In genomic region chr10:77408259-77408658, GRCh38 we compare ENCODE assay signal across 23 cellular contexts.
DNase-seq lines count a peak whose midpoint lies in the region; ATAC-seq, FAIRE-seq and TF ChIP-seq lines count a peak whose summit lies in the region.
"Had no signal": no experiment of that assay in that cellular context is flagged by ENCODE, and none has a peak within 500 bp of the region (broad histone marks: within the 10 kb centered on the region; RNA-seq: fewer than 3 reads in every experiment).

No MANE protein-coding gene starts in this region.

- H2BK120ac ChIP-seq in IMR-90 (ENCODE audit: low read depth, low read length) (peak overlapping the region; percentile 17; the same call in 1 of the 2 replicates), mesenchymal stem cell (ENCODE audit: low read depth, low read length) (no peak overlapping the region)

- H2BK5ac ChIP-seq in IMR-90 (ENCODE audit: low read depth, low read length, poor library complexity, severe bottlenecking): no peak overlapping the region
- no peak overlapping the region for H2BK5ac ChIP-seq in mesenchymal stem cell (ENCODE audit: low read depth, low read length, poor library complexity, severe bottlenecking)

- no peak overlapping the region for H3K9ac ChIP-seq in IMR-90 (ENCODE audit: low read depth, low read length)
- H3K9ac ChIP-seq in mesenchymal stem cell (ENCODE audit: low read length): no peak overlapping the region

- TF ChIP-seq CTCF in IMR-90 (conservative IDR thresholded peaks at IDR 0.05; ENCODE audit: low read depth, low read length) (no peak), WTC11 (IDR thresholded peaks at IDR 0.05) (no peak)

- no peak overlapping the region for H2AFZ ChIP-seq in IMR-90 (replicated peaks; ENCODE audit: low read length, poor library complexity)
- no peak overlapping the region for H2AFZ ChIP-seq in mesenchymal stem cell (ENCODE audit: low read depth, low read length)

- H3K9me3 ChIP-seq in IMR-90 (ENCODE audit: control insufficient read depth, insufficient read depth, low read length): no peaks in the 10 kb centered on the region
- H3K9me3 ChIP-seq in mesenchymal stem cell (ENCODE audit: control insufficient read depth, low read length): no peaks in the 10 kb centered on the region
- H3K9me3 ChIP-seq: A549, BE2C, HAP-1 had no signal

- WGBS in IMR-90 (ENCODE audit: extremely low coverage in 2 of 2, insufficient read length in 1 of 2), 2 experiments: 92% methylated on average over 4 of the region's 8 CpGs; no CpG with 5 or more reads in 1 of the 2 experiments
- 96% methylated on average over 8 of the region's 8 CpGs for WGBS in mesenchymal stem cell

- no peak overlapping the region for H3K4me2 ChIP-seq in IMR-90 (ENCODE audit: low read depth, low read length)
- H3K4me2 ChIP-seq in mesenchymal stem cell (ENCODE audit: low read length, poor library complexity, severe bottlenecking): no peak overlapping the region
- H3K4me2 ChIP-seq: A549 had no signal

- POLR2A ChIA-PET in IMR-90 (lab: Charles Lee; ENCODE audit: unreplicated experiment): no interaction called here
- POLR2A ChIA-PET in WTC11 (lab: Charles Lee): no interaction called here

- dilution Hi-C loops in IMR-90 (cut with HindIII; ENCODE audit: low sequenced_read_pairs, unreplicated experiment): no loop called here

- H2AK5ac ChIP-seq in IMR-90 (ENCODE audit: low read depth, low read length): peak overlapping the region; percentile 27
- H2AK5ac ChIP-seq in mesenchymal stem cell (ENCODE audit: low read length, severe bottlenecking): no peak overlapping the region

- H3K9me3 Mint-ChIP-seq in WTC11: no peaks in the 10 kb centered on the region
- H3K9me3 Mint-ChIP-seq in activated naive CD4-positive, alpha-beta T cell treated with anti-CD3 and anti-CD28 coated beads for 36 hours: no peaks in the 10 kb centered on the region
- H3K9me3 Mint-ChIP-seq: CD14-positive monocyte; CD8-positive, alpha-beta T cell; HFFc6; IgD-negative memory B cell had no signal

- H3K23ac ChIP-seq in IMR-90 (ENCODE audit: low read depth, low read length) (no peak overlapping the region), mesenchymal stem cell (ENCODE audit: low read length in 2 of 2) (no peak overlapping the region)

- TF ChIP-seq RAD21 in IMR-90 (IDR thresholded peaks at IDR 0.05; ENCODE audit: low read length): no peak

- H4K5ac ChIP-seq in IMR-90 (ENCODE audit: low read depth, low read length): no peak overlapping the region

- no peak for TF ChIP-seq POLR2A in IMR-90 (IDR thresholded peaks at IDR 0.05; ENCODE audit: low read depth, low read length)

- no peak overlapping the region; the same call in 1 of the 2 replicates for H2BK20ac ChIP-seq in IMR-90 (ENCODE audit: low read depth, low read length)

- peaks cover 12% of the 10 kb centered on the region for H3K4me1 Mint-ChIP-seq in WTC11
- no peaks in the 10 kb centered on the region for H3K4me1 Mint-ChIP-seq in activated naive CD4-positive, alpha-beta T cell treated with anti-CD3 and anti-CD28 coated beads for 36 hours (ENCODE audit: low read depth)
- H3K4me1 Mint-ChIP-seq: CD14-positive monocyte, IgD-negative memory B cell had no signal

- H3K4me3 Mint-ChIP-seq in WTC11: no peak overlapping the region
- no peak overlapping the region for H3K4me3 Mint-ChIP-seq in activated naive CD4-positive, alpha-beta T cell treated with anti-CD3 and anti-CD28 coated beads for 36 hours
- H3K4me3 Mint-ChIP-seq: CD14-positive monocyte; CD8-positive, alpha-beta T cell; HFFc6; IgD-negative memory B cell had no signal

- H3K4me3 ChIP-seq in IMR-90 (ENCODE audit: insufficient read depth, low read depth, low read length): no peak overlapping the region
- H3K4me3 ChIP-seq in mesenchymal stem cell (ENCODE audit: insufficient read depth in 1 of 2, low read depth in 1 of 2, low read length in 2 of 2): no peak overlapping the region
- H3K4me3 ChIP-seq: A549, HAP-1 had no signal

- H3K9me1 ChIP-seq in IMR-90 (ENCODE audit: insufficient read depth, low read length): peaks cover 10% of the 10 kb centered on the region

- H3K36me3 ChIP-seq in IMR-90 (ENCODE audit: control insufficient read depth, insufficient read depth, low read length) (no peaks in the 10 kb centered on the region), mesenchymal stem cell (ENCODE audit: control insufficient read depth in 1 of 2, insufficient read depth in 2 of 2, low read depth in 1 of 2, low read length in 2 of 2) (no peaks in the 10 kb centered on the region)
- H3K36me3 ChIP-seq: BE2C, HAP-1 had no signal

- no peak overlapping the region for H2AK9ac ChIP-seq in IMR-90 (replicated peaks; ENCODE audit: low read depth, low read length, poor library complexity)

- no peaks in the 10 kb centered on the region for H3K79me1 ChIP-seq in IMR-90 (ENCODE audit: low read depth in 1 of 2, low read length in 2 of 2)
- H3K79me1 ChIP-seq in mesenchymal stem cell (replicated peaks; ENCODE audit: low read length, poor library complexity, severe bottlenecking): peaks cover 17% of the 10 kb centered on the region

- intact Hi-C loops in IMR-90 (cut with micrococcal nuclease): no loop called here
- intact Hi-C loops in activated naive CD4-positive, alpha-beta T cell treated with anti-CD3 and anti-CD28 coated beads for 36 hours (cut with micrococcal nuclease): no loop called here

- no peak overlapping the region for H3K56ac ChIP-seq in IMR-90 (ENCODE audit: extremely low read depth, insufficient read depth, low read length)

- H2BK15ac ChIP-seq in IMR-90 (ENCODE audit: low read depth, low read length) (no peak overlapping the region), mesenchymal stem cell (ENCODE audit: low read depth, poor library complexity, severe bottlenecking) (peak overlapping the region; percentile 46)

- H3K4ac ChIP-seq in IMR-90 (ENCODE audit: low read depth, low read length) (peak overlapping the region; percentile 33; the same call in 1 of the 2 replicates), mesenchymal stem cell (ENCODE audit: low read depth in 1 of 2, low read length in 2 of 2) (peak overlapping the region in 1 of 2 experiments; percentile 54)

- CTCF ChIA-PET in IMR-90 (lab: Yijun Ruan, JAX) (no interaction called here), WTC11 (lab: Charles Lee) (no interaction called here)
- CTCF ChIA-PET in activated naive CD4-positive, alpha-beta T cell treated with anti-CD3 and anti-CD28 coated beads for 36 hours (lab: Charles Lee): no interaction called here

- H3K27ac ChIP-seq in IMR-90 (ENCODE audit: insufficient read depth, low read length) (no peak overlapping the region), mesenchymal stem cell (ENCODE audit: low read length, poor library complexity, severe bottlenecking) (no peak overlapping the region)
- H3K27ac ChIP-seq: HL-60 had no signal

- no peak for DNase-seq in IMR-90
- no peak for DNase-seq in WTC11 (ENCODE audit: low spot score)
- DNase-seq in mesenchymal stem cell: no peak
- DNase-seq in urothelium cell line (ENCODE audit: low spot score): no peak
- no peak for DNase-seq in activated naive CD4-positive, alpha-beta T cell treated with anti-CD3 and anti-CD28 coated beads for 36 hours
- DNase-seq: BE2C; CD8-positive, alpha-beta T cell; COR-L47; DMS153; DMS79 treated with DMSO at 0.1 percent for 48 hours; GDM1; GOT3; HFFc6; KG1 had no signal

- H3K27me3 Mint-ChIP-seq in WTC11 (ENCODE audit: low read depth): no peaks in the 10 kb centered on the region
- peaks cover 6% of the 10 kb centered on the region for H3K27me3 Mint-ChIP-seq in activated naive CD4-positive, alpha-beta T cell treated with anti-CD3 and anti-CD28 coated beads for 36 hours (ENCODE audit: low read depth)

- in situ Hi-C loops in IMR-90 (cut with MboI; ENCODE audit: low sequenced_read_pairs): no loop called here

- no peaks in the 10 kb centered on the region for H3K36me3 Mint-ChIP-seq in WTC11
- no peaks in the 10 kb centered on the region for H3K36me3 Mint-ChIP-seq in activated naive CD4-positive, alpha-beta T cell treated with anti-CD3 and anti-CD28 coated beads for 36 hours (ENCODE audit: low read depth)
- H3K36me3 Mint-ChIP-seq: CD14-positive monocyte; CD8-positive, alpha-beta T cell had no signal

- H3K18ac ChIP-seq in IMR-90 (ENCODE audit: low read depth, low read length) (no peak overlapping the region), mesenchymal stem cell (ENCODE audit: low read depth in 1 of 2, low read length in 2 of 2) (peak overlapping the region in 1 of 2 experiments; percentile 15)

- no peak for ATAC-seq in IMR-90 (ENCODE audit: low read depth)
- ATAC-seq in WTC11: no peak
- ATAC-seq in GM21515 (IDR thresholded peaks at IDR 0.05; ENCODE audit: unreplicated experiment): no peak
- no peak for ATAC-seq in GM18907 (IDR thresholded peaks at IDR 0.05; ENCODE audit: unreplicated experiment)
- ATAC-seq in HG03108 (IDR thresholded peaks at IDR 0.05; ENCODE audit: unreplicated experiment): no peak
- ATAC-seq: A549; CD8-positive, alpha-beta T cell had no signal

- H3K27ac Mint-ChIP-seq in WTC11: peak overlapping the region; percentile 18; the same call in 1 of the 2 replicates
- H3K27ac Mint-ChIP-seq in activated naive CD4-positive, alpha-beta T cell treated with anti-CD3 and anti-CD28 coated beads for 36 hours: no peak overlapping the region
- H3K27ac Mint-ChIP-seq: CD8-positive, alpha-beta T cell had no signal

- peak; percentile 98 for FAIRE-seq in urothelium cell line (lab: Jason Lieb, UNC)
- FAIRE-seq: A549, D721Med had no signal

- H4K20me1 ChIP-seq in IMR-90 (ENCODE audit: insufficient read depth, low read length): no peaks in the 10 kb centered on the region

- 0 out of 2 replicates have a peak overlapping the region, but pooled peaks have one; percentile 14 for H3K14ac ChIP-seq in IMR-90 (replicated peaks; ENCODE audit: low read depth, low read length)
- peak overlapping the region in 1 of 2 experiments; percentile 82 for H3K14ac ChIP-seq in mesenchymal stem cell (ENCODE audit: low read length in 2 of 2)

- BruUV-seq in IMR-90 (replicated peaks; lab: Mats Ljungman, UMichigan): no TSS peak

- H2BK12ac ChIP-seq in mesenchymal stem cell (ENCODE audit: low read length in 2 of 2): no peak overlapping the region

- H3K27me3 ChIP-seq in IMR-90 (ENCODE audit: control insufficient read depth, insufficient read depth, low read length): no peaks in the 10 kb centered on the region
- no peaks in the 10 kb centered on the region for H3K27me3 ChIP-seq in mesenchymal stem cell (ENCODE audit: control insufficient read depth in 1 of 2, insufficient read depth in 1 of 2, low read length in 2 of 2)
- H3K27me3 ChIP-seq: BE2C had no signal

- no peak overlapping the region for H4K8ac ChIP-seq in IMR-90 (ENCODE audit: low read depth in 2 of 2, low read length in 2 of 2)
- peak overlapping the region; percentile 27 for H4K8ac ChIP-seq in mesenchymal stem cell (ENCODE audit: low read length)

- H3K4me1 ChIP-seq in IMR-90 (ENCODE audit: control insufficient read depth, insufficient read depth, low read length) (peaks cover 15% of the 10 kb centered on the region), mesenchymal stem cell (ENCODE audit: control insufficient read depth, insufficient read depth, low read depth, low read length) (peaks cover 26% of the 10 kb centered on the region)
- H3K4me1 ChIP-seq: HAP-1 had no signal

- H4K91ac ChIP-seq in IMR-90 (ENCODE audit: insufficient read depth, low read depth, low read length) (peak overlapping the region; percentile 1; the same call in 1 of the 2 replicates), mesenchymal stem cell (ENCODE audit: low read length) (peak overlapping the region; percentile 29)

TF ChIP-seq in WTC11, 78 proteins besides CTCF, POLR2A, EP300 and RAD21 (continues in another document):
- no peak for TF ChIP-seq ZNF219 (CRISPR knock-in tag; IDR thresholded peaks at IDR 0.05; ENCODE audit: borderline replicate concordance)
- TF ChIP-seq JAZF1 (CRISPR knock-in tag; IDR thresholded peaks at IDR 0.05): no peak
